ENCODE assay signal across 8 cellular contexts in genomic region chr1:226186124-226187018, GRCh38. TPM values are rescaled to one million over a fixed set of nuclear protein-coding genes. Genes with fewer than 3 reads are reported as not detected.
DNase-seq lines count a peak whose midpoint lies in the region; TF ChIP-seq lines count a peak whose summit lies in the region.

Gene ACBD3 (minus strand): TSS chr1:226186741. CDS start chr1:226186675, 66 bp downstream.

- WGBS in neuronal stem cell (ENCODE audit: extremely low coverage in 2 of 2, insufficient read length in 2 of 2, insufficient replicate concordance in 1 of 2), 2 donors, result no CpG with 5 or more reads among the region's 75 CpGs

- H3K4me1 ChIP-seq in neuronal stem cell (ENCODE audit: control insufficient read depth in 2 of 2, insufficient read depth in 1 of 2, low read depth in 1 of 2, low read length in 2 of 2), result peaks cover 4 to 12% of the 10 kb centered on the region in 2 donors
- peaks cover 2 to 43% (median 40%) of the 10 kb centered on the region in 5 donors for H3K4me1 ChIP-seq in subcutaneous abdominal adipose tissue (ENCODE audit: control insufficient read depth in 5 of 5, insufficient read depth in 5 of 5, low read length in 5 of 5)

- no peak within 1 kb of the TSS for H4K91ac ChIP-seq in neuronal stem cell (ENCODE audit: low read depth, low read length, poor library complexity)

- TF ChIP-seq CTCF in HFF-Myc (IDR thresholded peaks at IDR 0.05; ENCODE audit: low read depth, low read length, missing control alignments), result no peak

- H3K4me3 ChIP-seq in HFF-Myc (replicated peaks; ENCODE audit: low read depth, low read length) (peak within 1 kb of the TSS; percentile 69), neuronal stem cell (ENCODE audit: low read length in 2 of 2) (peak within 1 kb of the TSS; percentile 89 to 98), subcutaneous abdominal adipose tissue (ENCODE audit: low read depth in 1 of 5, low read length in 5 of 5) (peak within 1 kb of the TSS; percentile 85 to 94 (median 90))

- no peaks in the 10 kb centered on the region for H3K27me3 ChIP-seq in neuronal stem cell (ENCODE audit: control insufficient read depth in 3 of 3, insufficient read depth in 3 of 3, low read depth in 1 of 3, low read length in 3 of 3)
- no peaks in the 10 kb centered on the region for H3K27me3 ChIP-seq in subcutaneous abdominal adipose tissue (ENCODE audit: control insufficient read depth in 5 of 5, insufficient read depth in 4 of 5, low read length in 5 of 5)

- in situ Hi-C loops in SK-MEL-5 (cut with HindIII; ENCODE audit: low pct_unique_long_range_greater_than_20kb, low sequenced_read_pairs), result no loop called here

- H2BK5ac ChIP-seq in neuronal stem cell (ENCODE audit: low read length), result peak within 1 kb of the TSS; percentile 90

- DNase-seq in GM04504 (ENCODE audit: low read depth), result peak; percentile 70
- peak; percentile 55 for DNase-seq in HFF-Myc (ENCODE audit: extremely low read depth, low read depth)
- DNase-seq in NAMALWA (ENCODE audit: low spot score), result peak; percentile 93
- DNase-seq in SK-MEL-5 (ENCODE audit: low read depth, low spot score), result peak; percentile 89
- DNase-seq in activated naive CD4-positive, alpha-beta T cell (lab: John Stamatoyannopoulos, UW), result peak; percentile 40 to 77 (median 64)
- DNase-seq in foreskin melanocyte, result peak; percentile 70
- DNase-seq in neuronal stem cell (ENCODE audit: low spot score), result peak; percentile 84

- H3K79me1 ChIP-seq in neuronal stem cell (ENCODE audit: low read depth, low read length), result peaks cover 10% of the 10 kb centered on the region

- H3K14ac ChIP-seq in neuronal stem cell (ENCODE audit: low read length), result peak within 1 kb of the TSS; percentile 82

- peak within 1 kb of the TSS; percentile 61 for H2BK120ac ChIP-seq in neuronal stem cell (ENCODE audit: low read depth, low read length)

- H3K36me3 ChIP-seq in neuronal stem cell (replicated peaks in 1 of 2; ENCODE audit: control insufficient read depth in 2 of 2, insufficient read depth in 2 of 2, low read length in 2 of 2), result peaks cover 0 to 23% of the 10 kb centered on the region in 2 donors
- H3K36me3 ChIP-seq in subcutaneous abdominal adipose tissue (ENCODE audit: control insufficient read depth in 5 of 5, insufficient read depth in 5 of 5, low read length in 5 of 5), result no peaks in the 10 kb centered on the region

- peak within 1 kb of the TSS; percentile 100 for H3K23ac ChIP-seq in neuronal stem cell (ENCODE audit: low read depth, low read length, poor library complexity)

- peak within 1 kb of the TSS; percentile 97 for H3K9ac ChIP-seq in neuronal stem cell (ENCODE audit: low read depth, low read length, poor library complexity)
- H3K9ac ChIP-seq in subcutaneous abdominal adipose tissue (ENCODE audit: low read length in 5 of 5), result peak within 1 kb of the TSS; percentile 75 to 94 (median 87)

- H3K27ac ChIP-seq in neuronal stem cell (replicated peaks; ENCODE audit: low read length) (peak within 1 kb of the TSS; percentile 80), subcutaneous abdominal adipose tissue (ENCODE audit: low read depth, low read length) (peak within 1 kb of the TSS; percentile 92)

- peak within 1 kb of the TSS; percentile 93 for H2AK5ac ChIP-seq in neuronal stem cell (ENCODE audit: low read depth, low read length)

- peak within 1 kb of the TSS; percentile 97 for H3K4ac ChIP-seq in neuronal stem cell (ENCODE audit: low read length)

- H2BK12ac ChIP-seq in neuronal stem cell (ENCODE audit: low read length), result no peak within 1 kb of the TSS

- H3K9me3 ChIP-seq in neuronal stem cell (replicated peaks in 1 of 2; ENCODE audit: control insufficient read depth in 2 of 2, insufficient read depth in 1 of 2, low read depth in 1 of 2, low read length in 2 of 2) (no peaks in the 10 kb centered on the region), subcutaneous abdominal adipose tissue (ENCODE audit: control insufficient read depth in 5 of 5, low read length in 5 of 5) (no peaks in the 10 kb centered on the region)

- peak within 1 kb of the TSS; percentile 2 for H2BK15ac ChIP-seq in neuronal stem cell (ENCODE audit: low read length)

- peak within 1 kb of the TSS; percentile 99 for H3K18ac ChIP-seq in neuronal stem cell (ENCODE audit: low read length)

- peak within 1 kb of the TSS; percentile 86 for H3K4me2 ChIP-seq in neuronal stem cell (ENCODE audit: insufficient read depth, low read length, poor library complexity, severe bottlenecking)

- peak within 1 kb of the TSS; percentile 98 for H4K8ac ChIP-seq in neuronal stem cell (ENCODE audit: low read depth, low read length)

- peak within 1 kb of the TSS; percentile 97 for H2AFZ ChIP-seq in neuronal stem cell (ENCODE audit: low read length)

RNA-seq across cellular contexts. Expression of gene ACBD3, which starts in this region (rescaled TPM):
- 43.3 and 46.5 TPM in 2 replicates for total RNA-seq in SK-MEL-5 (2014; rRNA removed; shearing (Covaris generic))
- polyA plus RNA-seq in SK-MEL-5 (2015; cell fraction: cytosol; rRNA removed), result 17.1 and 19.1 TPM in 2 replicates
- 11.8 and 12.5 TPM in 2 replicates for polyA plus RNA-seq in SK-MEL-5 (2015; cell fraction: nucleus; rRNA removed)
- 17.2 TPM for polyA plus RNA-seq in neuronal stem cell (2013, experiment 1 of 2)
- polyA plus RNA-seq in neuronal stem cell (2013, experiment 2 of 2), result 17.4 TPM

Comparison
In these comparisons a context has a peak if more than half of its experiments do, and no peak if none do; other contexts are left out.
1. Peak in every context shown above with its lines: DNase-seq, H3K4me3 ChIP-seq and H3K27ac ChIP-seq.